1 cellular context compared by ENCODE assay signal in genomic region chr3:171525437-171525836, GRCh38.
TF ChIP-seq lines count a peak whose summit lies in the region.

No MANE protein-coding gene starts in this region.

TF ChIP-seq in IMR-90, 13 proteins besides CTCF, POLR2A, EP300 and RAD21:
- no peak for TF ChIP-seq CHD1 (IDR thresholded peaks at IDR 0.05; ENCODE audit: low read depth, low read length)
- no peak for TF ChIP-seq MXI1 (IDR thresholded peaks at IDR 0.05; ENCODE audit: borderline replicate concordance, low read depth, low read length)
- no peak for TF ChIP-seq SMC3 (IDR thresholded peaks at IDR 0.05; ENCODE audit: low read depth, low read length)
- no peak for TF ChIP-seq MAZ (IDR thresholded peaks at IDR 0.05; ENCODE audit: borderline replicate concordance, low read depth, low read length)
- no peak for TF ChIP-seq RCOR1 (IDR thresholded peaks at IDR 0.05; ENCODE audit: insufficient replicate concordance, low read length)
- no peak for TF ChIP-seq ELK1 (IDR thresholded peaks at IDR 0.05; ENCODE audit: borderline replicate concordance, low read depth, low read length)
- TF ChIP-seq CEBPB (IDR thresholded peaks at IDR 0.05; ENCODE audit: low read depth, low read length): no peak
- TF ChIP-seq USF2 (IDR thresholded peaks at IDR 0.05; ENCODE audit: low read depth, low read length): no peak
- no peak for TF ChIP-seq MAFK (IDR thresholded peaks at IDR 0.05; ENCODE audit: low read depth, low read length)
- TF ChIP-seq BHLHE40 (IDR thresholded peaks at IDR 0.05; ENCODE audit: low read depth, low read length): no peak
- TF ChIP-seq FOS (IDR thresholded peaks at IDR 0.05; ENCODE audit: low read depth, low read length): no peak
- no peak for TF ChIP-seq RFX5 (IDR thresholded peaks at IDR 0.05; ENCODE audit: low read depth, low read length)
- no peak for TF ChIP-seq NFE2L2 (IDR thresholded peaks at IDR 0.05; ENCODE audit: low read depth, low read length)
